ENCODE assay signal across 17 cellular contexts in genomic region chrX:18792828-18793227, GRCh38.
DNase-seq lines count a peak whose midpoint lies in the region; ATAC-seq and TF ChIP-seq lines count a peak whose summit lies in the region.
"Had no signal": no experiment of that assay in that cellular context is flagged by ENCODE, and none has a peak within 500 bp of the region (broad histone marks: within the 10 kb centered on the region; RNA-seq: fewer than 3 reads in every experiment).

No MANE protein-coding gene starts in this region.

- CTCF ChIA-PET in HEK293 (lab: Yijun Ruan, JAX): no interaction called here

- H3K9ac ChIP-seq in endodermal cell (ENCODE audit: extremely low read depth, low read length, poor library complexity, severe bottlenecking) (no peak overlapping the region), neuronal stem cell (ENCODE audit: low read depth, low read length, poor library complexity) (no peak overlapping the region)

- no peak overlapping the region for H2BK5ac ChIP-seq in neuronal stem cell (ENCODE audit: low read length)

- H3K27ac Mint-ChIP-seq in endodermal cell: peak overlapping the region; percentile 42
- no peak overlapping the region for H3K27ac Mint-ChIP-seq in activated T-helper 17 cell treated with anti-CD3 and anti-CD28 coated beads, Interleukin-2, amount 50 U/mL, for 72 hours
- H3K27ac Mint-ChIP-seq: CD14-positive monocyte, H9 had no signal

- H3K27me3 Mint-ChIP-seq in endodermal cell (ENCODE audit: insufficient read depth): peaks cover 5% of the 10 kb centered on the region
- peaks cover 4% of the 10 kb centered on the region for H3K27me3 Mint-ChIP-seq in activated T-helper 17 cell treated with anti-CD3 and anti-CD28 coated beads, Interleukin-2, amount 50 U/mL, for 72 hours

- no peaks in the 10 kb centered on the region for H3K36me3 Mint-ChIP-seq in endodermal cell (ENCODE audit: low read depth)
- H3K36me3 Mint-ChIP-seq in activated T-helper 17 cell treated with anti-CD3 and anti-CD28 coated beads, Interleukin-2, amount 50 U/mL, for 72 hours (ENCODE audit: low read depth): no peaks in the 10 kb centered on the region
- H3K36me3 Mint-ChIP-seq: CD14-positive monocyte had no signal

- H3K27ac ChIP-seq in HEK293 (ENCODE audit: extremely low read depth, low read depth, low read length) (no peak overlapping the region), endodermal cell (ENCODE audit: low read depth, low read length) (no peak overlapping the region), neuronal stem cell (replicated peaks; ENCODE audit: low read length) (no peak overlapping the region)
- H3K27ac ChIP-seq: PC-9, SJCRH30 had no signal

- H2BK15ac ChIP-seq in neuronal stem cell (ENCODE audit: low read length): no peak overlapping the region

- TF ChIP-seq CTCF in HEK293 (tag by site-specific recombination; IDR thresholded peaks at IDR 0.05) (no peak), endodermal cell (conservative IDR thresholded peaks at IDR 0.05) (no peak)

- H3K18ac ChIP-seq in neuronal stem cell (ENCODE audit: low read length): no peak overlapping the region

- H3K36me3 ChIP-seq in HEK293 (ENCODE audit: control insufficient read depth in 2 of 2, insufficient read depth in 1 of 2, low read length in 2 of 2) (no peaks in the 10 kb centered on the region), endodermal cell (ENCODE audit: control insufficient read depth, insufficient read depth, low read length) (no peaks in the 10 kb centered on the region), neuronal stem cell (replicated peaks in 1 of 2; ENCODE audit: control insufficient read depth in 2 of 2, insufficient read depth in 2 of 2, low read length in 2 of 2) (no peaks in the 10 kb centered on the region)
- H3K36me3 ChIP-seq: SJCRH30 had no signal

- H3K9me3 ChIP-seq in HEK293 (ENCODE audit: control insufficient read depth, insufficient read depth, low read depth, low read length) (no peaks in the 10 kb centered on the region), endodermal cell (ENCODE audit: control insufficient read depth, low read length) (no peaks in the 10 kb centered on the region), neuronal stem cell (replicated peaks in 1 of 2; ENCODE audit: control insufficient read depth in 2 of 2, insufficient read depth in 1 of 2, low read depth in 1 of 2, low read length in 2 of 2) (no peaks in the 10 kb centered on the region)
- H3K9me3 ChIP-seq: SJCRH30 had no signal

- H2AK5ac ChIP-seq in neuronal stem cell (ENCODE audit: low read depth, low read length): no peak overlapping the region

- DNase-seq in OCI-M2 (lab: John Stamatoyannopoulos, UW; ENCODE audit: unreplicated experiment) (peak; percentile 26), endodermal cell (no peak), neuronal stem cell (ENCODE audit: low spot score) (no peak), DMS153 (lab: John Stamatoyannopoulos, UW) (no peak), cortex of kidney (lab: John Stamatoyannopoulos, UW) (no peak)
- DNase-seq: ACHN, AML-193, H9, IMR-90, NCI-H187, NCI-H226, NCI-H526 treated with DMSO at 0.1 percent for 48 hours, PC-9, SJCRH30 had no signal

- no peak overlapping the region for H2BK12ac ChIP-seq in neuronal stem cell (ENCODE audit: low read length)

- peaks cover 45% of the 10 kb centered on the region for H3K9me3 Mint-ChIP-seq in endodermal cell
- no peaks in the 10 kb centered on the region for H3K9me3 Mint-ChIP-seq in activated T-helper 17 cell treated with anti-CD3 and anti-CD28 coated beads, Interleukin-2, amount 50 U/mL, for 72 hours

- H3K4me1 Mint-ChIP-seq in endodermal cell: peaks cover 10% of the 10 kb centered on the region
- no peaks in the 10 kb centered on the region for H3K4me1 Mint-ChIP-seq in activated T-helper 17 cell treated with anti-CD3 and anti-CD28 coated beads, Interleukin-2, amount 50 U/mL, for 72 hours

- H3K4me3 ChIP-seq in HEK293 (ENCODE audit: low read depth, low read length) (no peak overlapping the region), endodermal cell (ENCODE audit: low read length) (no peak overlapping the region), neuronal stem cell (ENCODE audit: low read length in 2 of 2) (no peak overlapping the region)
- H3K4me3 ChIP-seq: PC-9, SJCRH30 had no signal

- H3K4ac ChIP-seq in neuronal stem cell (ENCODE audit: low read length): no peak overlapping the region

- H3K4me1 ChIP-seq in HEK293 (ENCODE audit: control insufficient read depth, insufficient read depth, low read length) (peaks cover 6% of the 10 kb centered on the region), endodermal cell (ENCODE audit: control insufficient read depth, insufficient read depth, low read length) (no peaks in the 10 kb centered on the region), neuronal stem cell (ENCODE audit: control insufficient read depth in 2 of 2, insufficient read depth in 1 of 2, low read depth in 1 of 2, low read length in 2 of 2) (peaks cover 0 to 4% of the 10 kb centered on the region in 2 donors)

- no peak overlapping the region for H4K8ac ChIP-seq in neuronal stem cell (ENCODE audit: low read depth, low read length)

- H3K27me3 ChIP-seq in endodermal cell (ENCODE audit: control insufficient read depth, insufficient read depth, low read length, poor library complexity, severe bottlenecking): no peaks in the 10 kb centered on the region
- H3K27me3 ChIP-seq in neuronal stem cell (ENCODE audit: control insufficient read depth in 3 of 3, insufficient read depth in 3 of 3, low read depth in 1 of 3, low read length in 3 of 3): no peaks in the 10 kb centered on the region
- H3K27me3 ChIP-seq: SJCRH30 had no signal

- no peak overlapping the region for H2BK120ac ChIP-seq in neuronal stem cell (ENCODE audit: low read depth, low read length)

- H3K79me1 ChIP-seq in neuronal stem cell (ENCODE audit: low read depth, low read length): no peaks in the 10 kb centered on the region

- H2AFZ ChIP-seq in neuronal stem cell (ENCODE audit: low read length): peak overlapping the region; percentile 47
- H2AFZ ChIP-seq: PC-9 had no signal

- no peak for ATAC-seq in activated T-helper 17 cell treated with anti-CD3 and anti-CD28 coated beads, Interleukin-2, amount 50 U/mL, for 72 hours (replicated peaks)

- no peak overlapping the region for H3K4me3 Mint-ChIP-seq in endodermal cell
- H3K4me3 Mint-ChIP-seq in activated T-helper 17 cell treated with anti-CD3 and anti-CD28 coated beads, Interleukin-2, amount 50 U/mL, for 72 hours: no peak overlapping the region
- H3K4me3 Mint-ChIP-seq: CD14-positive monocyte, H9 had no signal

- H4K91ac ChIP-seq in neuronal stem cell (ENCODE audit: low read depth, low read length, poor library complexity): no peak overlapping the region

- H3K14ac ChIP-seq in neuronal stem cell (ENCODE audit: low read length): no peak overlapping the region

- no peak overlapping the region for H3K23ac ChIP-seq in neuronal stem cell (ENCODE audit: low read depth, low read length, poor library complexity)

- no peak overlapping the region for H3K4me2 ChIP-seq in neuronal stem cell (ENCODE audit: insufficient read depth, low read length, poor library complexity, severe bottlenecking)
- H3K4me2 ChIP-seq: PC-9 had no signal

- POLR2A ChIA-PET in HEK293 (lab: Yijun Ruan, JAX): interaction anchor here (0.7 kb wide), 1 partner anchor 15 kb away, joined by 3 read pairs; no protein-coding TSS in a partner anchor

TF ChIP-seq in HEK293, 187 proteins besides CTCF, POLR2A, EP300 and RAD21:
- no peak for TF ChIP-seq ZNF132 (tag by site-specific recombination; IDR thresholded peaks at IDR 0.05; ENCODE audit: borderline replicate concordance)
- no peak for TF ChIP-seq ZNF701 (tag by site-specific recombination; IDR thresholded peaks at IDR 0.05)
- no peak for TF ChIP-seq ZNF214 (tag by site-specific recombination; IDR thresholded peaks at IDR 0.05; ENCODE audit: borderline replicate concordance)
- TF ChIP-seq ZNF548 (tag by site-specific recombination; IDR thresholded peaks at IDR 0.05): no peak
- 0 out of 2 replicates have a peak, but pooled peaks have one; percentile 33 for TF ChIP-seq PRDM4 (tag by site-specific recombination; IDR thresholded peaks at IDR 0.05)
- TF ChIP-seq ZNF18 (tag by site-specific recombination; IDR thresholded peaks at IDR 0.05): peak; percentile 73
- TF ChIP-seq ZNF610 (tag by site-specific recombination; IDR thresholded peaks at IDR 0.05; ENCODE audit: borderline replicate concordance): no peak
- TF ChIP-seq ZNF416 (tag by site-specific recombination; IDR thresholded peaks at IDR 0.05): no peak
- TF ChIP-seq PRDM1 (tag by site-specific recombination; IDR thresholded peaks at IDR 0.05): no peak
- no peak for TF ChIP-seq ZNF677 (tag by site-specific recombination; IDR thresholded peaks at IDR 0.05)
TF ChIP-seq in HEK293: peak in this region for 2.
